In genomic region chr17:1643293-1643998, GRCh38 we compare ENCODE assay signal across 8 cellular contexts. TPM values are rescaled to one million over a fixed set of nuclear protein-coding genes. Genes with fewer than 3 reads are reported as not detected.
DNase-seq lines count a peak whose midpoint lies in the region; ATAC-seq, FAIRE-seq and TF ChIP-seq lines count a peak whose summit lies in the region.

No MANE protein-coding gene starts in this region.

- peak overlapping the region; percentile 80 for H3K9ac ChIP-seq in GM12878 (ENCODE audit: control insufficient read depth, insufficient read depth, low read length)

- no peak for FAIRE-seq in GM12878 (lab: Jason Lieb, UNC)

- CTCF ChIA-PET in GM12878 (lab: Yijun Ruan, JAX) = no interaction called here

- peak in 2 of 3 experiments; percentile 7 to 13; a peak in 2 of 6 replicates for TF ChIP-seq CTCF in GM12878 (IDR thresholded peaks at IDR 0.05 in 2 of 3, conservative IDR thresholded peaks at IDR 0.05 in 1 of 3; ENCODE audit: control insufficient read depth in 2 of 3, extremely low read depth in 1 of 3, insufficient read depth in 1 of 3, low read depth in 3 of 3, low read length in 3 of 3)

- peak overlapping the region; percentile 98 for H3K4me2 ChIP-seq in GM12878 (ENCODE audit: control insufficient read depth, insufficient read depth)

- peak overlapping the region; percentile 30 for H3K4me3 ChIP-seq in SJSA1
- H3K4me3 ChIP-seq in GM12878 = peak overlapping the region; percentile 62

- peak overlapping the region; percentile 62 for H2AFZ ChIP-seq in GM12878 (ENCODE audit: control insufficient read depth, low read depth, low read length)

- no TSS peak for BruUV-seq in GM12878 (replicated peaks; lab: Mats Ljungman, UMichigan)

- WGBS in GM12878 (ENCODE audit: insufficient coverage, insufficient replicate concordance, low lambda C conversion rate, missing lambda C conversion rate) = 0% methylated on average over 24 of the region's 90 CpGs

- H3K27ac ChIP-seq in SJSA1 (no peak overlapping the region), GM12878 (ENCODE audit: control insufficient read depth, insufficient read depth) (peak overlapping the region; percentile 95)

- TF ChIP-seq RAD21 in GM12878 (IDR thresholded peaks at IDR 0.05; ENCODE audit: insufficient read depth, low read depth, low read length) = no peak

- 0 out of 2 replicates have a peak, but pooled peaks cover 2% of the 10 kb centered on the region for H3K9me3 ChIP-seq in SJSA1 (replicated peaks)
- no peaks in the 10 kb centered on the region for H3K9me3 ChIP-seq in GM12878 (replicated peaks; ENCODE audit: control insufficient read depth, insufficient read depth, low read length)

- in situ Hi-C loops in GM12878 (cut with MboI) = no loop called here

- peaks cover 5% of the 10 kb centered on the region for H3K79me2 ChIP-seq in GM12878 (ENCODE audit: control insufficient read depth, insufficient read depth, low read length)

- H3K36me3 ChIP-seq in SJSA1 = peaks cover 7% of the 10 kb centered on the region
- no peaks in the 10 kb centered on the region for H3K36me3 ChIP-seq in GM12878 (ENCODE audit: control insufficient read depth in 2 of 2, insufficient read depth in 2 of 2, low read length in 1 of 2)

- intact Hi-C loops in GM12878 (cut with micrococcal nuclease; ENCODE audit: unreplicated experiment) = loop anchor here (10.0 kb wide), 1 partner anchor 369 kb away; the partner anchor contains the start of genes BHLHA9 and TRARG1

- DNase-seq in 8988T (peak; percentile 75), SJSA1 (ENCODE audit: low read depth in 1 of 2, low spot score in 2 of 2) (no peak), GM12878 (ENCODE audit: low read depth, low spot score) (no peak), islet precursor cell (peak; percentile 92), cerebellar nuclear complex (lab: John Stamatoyannopoulos, UW) (no peak), cortex of kidney (lab: John Stamatoyannopoulos, UW) (no peak)
- DNase-seq in stimulated activated CD4-positive, alpha-beta T cell treated with anti-CD3 and anti-CD28 coated beads, Interleukin-4, amount 100 ng/mL, for 48 hours (ENCODE audit: low read depth in 2 of 2) = peak; percentile 34 to 38

- SMC1A ChIA-PET in GM12878 (lab: Charles Lee; ENCODE audit: uncharacterized antibody, unreplicated experiment) = no interaction called here

- H3K27me3 ChIP-seq in SJSA1 (replicated peaks) (no peaks in the 10 kb centered on the region; the same call in 1 of the 2 replicates), GM12878 (replicated peaks in 1 of 2; ENCODE audit: control insufficient read depth in 2 of 2, insufficient read depth in 2 of 2, low read length in 1 of 2) (no peaks in the 10 kb centered on the region)

- POLR2A ChIA-PET in GM12878 (lab: Charles Lee) = interaction anchor here (0.6 to 1.4 kb wide), 5 partner anchors 12 to 568 kb away, joined by 3 to 6 read pairs (median 4); no protein-coding TSS in a partner anchor

- RAD21 ChIA-PET in GM12878 (lab: Charles Lee; ENCODE audit: unreplicated experiment) = interaction anchor here (1.1 kb wide), 1 partner anchor 78 kb away, joined by 3 read pairs; no protein-coding TSS in a partner anchor

- TF ChIP-seq EP300 in GM12878 (IDR thresholded peaks at IDR 0.05; ENCODE audit: borderline replicate concordance in 1 of 2, control insufficient read depth in 1 of 2, low read depth in 2 of 2, low read length in 2 of 2) = no peak

- no peaks in the 10 kb centered on the region for H4K20me1 ChIP-seq in GM12878 (ENCODE audit: control insufficient read depth, insufficient read depth)

- TF ChIP-seq POLR2A in GM18526 (IDR thresholded peaks at IDR 0.05; ENCODE audit: extremely low read depth, insufficient read length) (peak; percentile 45), GM12878 (IDR thresholded peaks at IDR 0.05; ENCODE audit: low read depth, low read length) (peak; percentile 52)

- H3K4me1 ChIP-seq in SJSA1 (replicated peaks) = peaks cover 21% of the 10 kb centered on the region
- peaks cover 29% of the 10 kb centered on the region for H3K4me1 ChIP-seq in GM12878 (ENCODE audit: control insufficient read depth, insufficient read depth, low read length)

- peak; percentile 32 for ATAC-seq in GM12878

TF ChIP-seq in GM12878, 131 proteins besides CTCF, POLR2A, EP300 and RAD21 (continues in another document):
- TF ChIP-seq POLR2AphosphoS2 (IDR thresholded peaks at IDR 0.05; ENCODE audit: low read depth, low read length) (no peak), NFXL1 (IDR thresholded peaks at IDR 0.05; ENCODE audit: borderline replicate concordance) (no peak)

RNA-seq across cellular contexts. Expression of gene SCARF1, which starts 2.1 kb away (rescaled TPM):
- total RNA-seq in SJSA1 (2014; rRNA removed; shearing (Covaris generic)) = 0.16 TPM in 2 replicates
- total RNA-seq in GM12878 (2013; cell fraction: nucleolus; rRNA removed) = 3.1 and 5.3 TPM in 2 replicates
- total RNA-seq in GM12878 (2014; rRNA removed) = 0.73 and 1.1 TPM in 2 replicates
- 0.40 and 0.51 TPM in 2 replicates for total RNA-seq in GM12878 (2014; rRNA removed; fragmentation: Illumina TruSeq; extraction: Trizol)
- 1.4 and 1.7 TPM in 2 replicates for total RNA-seq in GM12878 (2021)
- polyA plus RNA-seq in GM12878 (2011; ENCODE audit: low read depth) = 0.16 TPM
- 0.27 and 0.45 TPM in 2 replicates for polyA plus RNA-seq in GM12878 (2011; rRNA removed)
- polyA plus RNA-seq in GM12878 (2011; cell fraction: cytosol; rRNA removed) = 0.67 and 0.87 TPM in 2 replicates
- polyA plus RNA-seq in GM12878 (2011; cell fraction: nucleus; rRNA removed) = 2.6 and 3.5 TPM in 2 replicates
- polyA plus RNA-seq in GM12878 (2012) = 0.84 TPM in 2 replicates
- polyA plus RNA-seq in GM12878 (2014; fragmentation: Illumina TruSeq; extraction: Trizol) = 0.26 TPM in 1 of 2 replicates, not detected in the other
- polyA plus RNA-seq in GM12878 (2014; fragmentation: Nextera tagmentation; extraction: Ambion mirVana) = under 1 TPM; 0.10 to 0.15 TPM
- 1.0 and 1.9 TPM in 2 replicates for polyA plus RNA-seq in GM12878 (2014; rRNA removed)
- under 1 TPM; 0.33 to 0.54 TPM for polyA plus RNA-seq in GM12878 (2016; fragmentation: Nextera tagmentation; extraction: Ambion mirVana)
- polyA minus RNA-seq in GM12878 (2011; rRNA and poly(A)+ RNA removed) = 0.15 and 0.52 TPM in 2 replicates
- 0.31 and 0.53 TPM in 2 replicates for polyA minus RNA-seq in GM12878 (2011; cell fraction: cytosol; rRNA and poly(A)+ RNA removed)
- 0.77 and 0.85 TPM in 2 replicates for polyA minus RNA-seq in GM12878 (2011; cell fraction: nucleus; rRNA and poly(A)+ RNA removed)

RNA-seq across cellular contexts. Expression of gene RILP, which starts 6.2 kb away (rescaled TPM):
- 0.22 and 1.0 TPM in 2 replicates for total RNA-seq in SJSA1 (2014; rRNA removed; shearing (Covaris generic))
- total RNA-seq in GM12878 (2013; cell fraction: nucleolus; rRNA removed) = 2.9 and 5.4 TPM in 2 replicates
- total RNA-seq in GM12878 (2014; rRNA removed) (5.3 and 6.0 TPM in 2 replicates), GM12878 (2014; rRNA removed; fragmentation: Illumina TruSeq; extraction: Trizol) (2.4 and 3.3 TPM in 2 replicates), GM12878 (2021) (3.5 and 4.2 TPM in 2 replicates)
- polyA plus RNA-seq in GM12878 (2011; ENCODE audit: low read depth) = 0.72 TPM
- polyA plus RNA-seq in GM12878 (2011; rRNA removed) (1.2 and 2.0 TPM in 2 replicates), GM12878 (2014; fragmentation: Illumina TruSeq; extraction: Trizol) (0.79 and 2.6 TPM in 2 replicates), GM12878 (2014; fragmentation: Nextera tagmentation; extraction: Ambion mirVana) (under 1 TPM in 1 of 2 experiments, not detected in 1; 0.60 TPM), GM12878 (2014; rRNA removed) (6.1 and 8.1 TPM in 2 replicates), GM12878 (2016; fragmentation: Nextera tagmentation; extraction: Ambion mirVana) (1 to 10 TPM; 2.2 to 3.5 TPM)
- 2.3 and 2.8 TPM in 2 replicates for polyA plus RNA-seq in GM12878 (2011; cell fraction: cytosol; rRNA removed)
- 5.5 and 7.1 TPM in 2 replicates for polyA plus RNA-seq in GM12878 (2011; cell fraction: nucleus; rRNA removed)
- 2.0 and 2.2 TPM in 2 replicates for polyA plus RNA-seq in GM12878 (2012)
- polyA minus RNA-seq in GM12878 (2011; rRNA and poly(A)+ RNA removed) = 0.80 and 0.88 TPM in 2 replicates
- polyA minus RNA-seq in GM12878 (2011; cell fraction: cytosol; rRNA and poly(A)+ RNA removed) = 1.4 and 2.0 TPM in 2 replicates
- 1.5 and 3.4 TPM in 2 replicates for polyA minus RNA-seq in GM12878 (2011; cell fraction: nucleus; rRNA and poly(A)+ RNA removed)

RNA-seq across cellular contexts. Expression of gene SLC43A2, which starts 14.8 kb away (rescaled TPM):
- 2.0 and 3.4 TPM in 2 replicates for total RNA-seq in SJSA1 (2014; rRNA removed; shearing (Covaris generic))
- total RNA-seq in GM12878 (2013; cell fraction: nucleolus; rRNA removed) = 26.0 and 27.2 TPM in 2 replicates
- 9.4 and 11.6 TPM in 2 replicates for total RNA-seq in GM12878 (2014; rRNA removed)
- 3.5 and 4.7 TPM in 2 replicates for total RNA-seq in GM12878 (2014; rRNA removed; fragmentation: Illumina TruSeq; extraction: Trizol)
- 14.0 and 14.1 TPM in 2 replicates for total RNA-seq in GM12878 (2021)
- polyA plus RNA-seq in GM12878 (2011; ENCODE audit: low read depth) = 1.0 TPM
- 1.7 and 2.9 TPM in 2 replicates for polyA plus RNA-seq in GM12878 (2011; rRNA removed)
- 4.9 and 6.0 TPM in 2 replicates for polyA plus RNA-seq in GM12878 (2011; cell fraction: cytosol; rRNA removed)
- 4.3 and 4.8 TPM in 2 replicates for polyA plus RNA-seq in GM12878 (2011; cell fraction: nucleus; rRNA removed)
- 3.8 and 3.9 TPM in 2 replicates for polyA plus RNA-seq in GM12878 (2012)
- polyA plus RNA-seq in GM12878 (2014; fragmentation: Illumina TruSeq; extraction: Trizol) = 1.6 and 3.9 TPM in 2 replicates
- under 1 TPM; 0.03 to 0.13 TPM for polyA plus RNA-seq in GM12878 (2014; fragmentation: Nextera tagmentation; extraction: Ambion mirVana)
- polyA plus RNA-seq in GM12878 (2014; rRNA removed) = 12.3 and 12.6 TPM in 2 replicates
- polyA plus RNA-seq in GM12878 (2016; fragmentation: Nextera tagmentation; extraction: Ambion mirVana) = 1 to 10 TPM; 6.7 to 7.4 TPM
- polyA minus RNA-seq in GM12878 (2011; rRNA and poly(A)+ RNA removed) = 4.2 and 8.9 TPM in 2 replicates
- 2.5 and 6.4 TPM in 2 replicates for polyA minus RNA-seq in GM12878 (2011; cell fraction: cytosol; rRNA and poly(A)+ RNA removed)
- 3.9 and 6.9 TPM in 2 replicates for polyA minus RNA-seq in GM12878 (2011; cell fraction: nucleus; rRNA and poly(A)+ RNA removed)

RNA-seq across cellular contexts. Expression of gene PRPF8, which starts 41.2 kb away (rescaled TPM):
- total RNA-seq in SJSA1 (2014; rRNA removed; shearing (Covaris generic)) = 47.1 and 73.3 TPM in 2 replicates
- 308 and 355 TPM in 2 replicates for total RNA-seq in GM12878 (2013; cell fraction: nucleolus; rRNA removed)
- total RNA-seq in GM12878 (2014; rRNA removed) (119 and 157 TPM in 2 replicates), GM12878 (2014; rRNA removed; fragmentation: Illumina TruSeq; extraction: Trizol) (75.0 and 77.2 TPM in 2 replicates), GM12878 (2021) (313 and 337 TPM in 2 replicates)
- polyA plus RNA-seq in GM12878 (2011; ENCODE audit: low read depth) = 951 TPM
- polyA plus RNA-seq in GM12878 (2011; rRNA removed) (45.4 and 156 TPM in 2 replicates), GM12878 (2014; fragmentation: Illumina TruSeq; extraction: Trizol) (193 and 227 TPM in 2 replicates), GM12878 (2014; fragmentation: Nextera tagmentation; extraction: Ambion mirVana) (100 to 1,000 TPM; 133 to 167 TPM), GM12878 (2014; rRNA removed) (123 and 163 TPM in 2 replicates), GM12878 (2016; fragmentation: Nextera tagmentation; extraction: Ambion mirVana) (100 to 1,000 TPM; 224 to 238 TPM)
- polyA plus RNA-seq in GM12878 (2011; cell fraction: cytosol; rRNA removed) = 122 and 145 TPM in 2 replicates
- polyA plus RNA-seq in GM12878 (2011; cell fraction: nucleus; rRNA removed) = 325 and 335 TPM in 2 replicates
- polyA plus RNA-seq in GM12878 (2012) = 137 and 153 TPM in 2 replicates
- polyA minus RNA-seq in GM12878 (2011; rRNA and poly(A)+ RNA removed) = 229 and 378 TPM in 2 replicates
- polyA minus RNA-seq in GM12878 (2011; cell fraction: cytosol; rRNA and poly(A)+ RNA removed) = 198 and 260 TPM in 2 replicates
- polyA minus RNA-seq in GM12878 (2011; cell fraction: nucleus; rRNA and poly(A)+ RNA removed) = 124 and 187 TPM in 2 replicates

Comparison
In these comparisons a context has a peak if more than half of its experiments do, and no peak if none do; other contexts are left out.
1. DNase-seq: peak in 8988T (single experiment), islet precursor cell (single experiment) and stimulated activated CD4-positive, alpha-beta T cell treated with anti-CD3 and anti-CD28 coated beads, Interleukin-4, amount 100 ng/mL, for 48 hours (2 of 2); none in SJSA1 (0 of 2), GM12878 (single experiment), cerebellar nuclear complex (0 of 2) and cortex of kidney (single experiment).